Comparison of ENCODE assay signal across 21 cellular contexts in the genomic region with DNA sequence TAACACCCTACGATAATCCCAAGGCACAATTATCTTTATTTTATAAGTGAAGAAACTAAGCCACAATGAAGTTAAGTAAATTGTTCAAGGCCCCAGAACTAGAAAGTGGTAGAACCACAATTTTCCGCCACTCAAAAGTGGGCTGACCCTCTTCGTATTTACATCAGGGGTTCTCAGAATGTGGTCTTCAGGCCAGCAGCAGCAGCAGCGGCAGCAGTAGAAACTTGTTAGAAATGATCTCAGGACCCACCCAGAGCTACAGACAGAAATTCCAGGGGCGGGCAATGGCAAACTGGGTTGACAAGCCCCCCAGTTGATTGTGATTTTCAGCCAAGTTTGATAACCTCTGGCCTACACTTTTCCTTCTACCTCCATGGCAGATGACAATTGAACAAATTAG.
DNase-seq lines count a peak whose midpoint lies in the region; ATAC-seq, FAIRE-seq and TF ChIP-seq lines count a peak whose summit lies in the region.
"Had no signal": no experiment of that assay in that cellular context is flagged by ENCODE, and none has a peak within 500 bp of the region (broad histone marks: within the 10 kb centered on the region; RNA-seq: fewer than 3 reads in every experiment).

No MANE protein-coding gene starts in this region.

- H3K27ac ChIP-seq in GM23248 (peak overlapping the region; percentile 62), SK-N-MC (peak overlapping the region; percentile 27; the same call in 1 of the 2 replicates), fibroblast of lung (ENCODE audit: insufficient read depth, low read length) (peak overlapping the region; percentile 72), small intestine (ENCODE audit: low read depth in 1 of 2, low read length in 1 of 2) (no peak overlapping the region)
- H3K27ac ChIP-seq: dorsolateral prefrontal cortex, upper lobe of right lung had no signal

- no peaks in the 10 kb centered on the region for H3K27me3 ChIP-seq in GM23248 (replicated peaks; ENCODE audit: insufficient read depth)
- H3K27me3 ChIP-seq in fibroblast of lung (ENCODE audit: control insufficient read depth, insufficient read depth, low read length) = no peaks in the 10 kb centered on the region
- no peaks in the 10 kb centered on the region for H3K27me3 ChIP-seq in skeletal muscle satellite cell (ENCODE audit: control insufficient read depth, insufficient read depth, low read length)
- no peaks in the 10 kb centered on the region for H3K27me3 ChIP-seq in small intestine (ENCODE audit: control insufficient read depth in 2 of 2, insufficient read depth in 2 of 2, low read length in 2 of 2)
- H3K27me3 ChIP-seq: dorsolateral prefrontal cortex, left lung, MG63, pancreas, spleen, upper lobe of right lung had no signal

- no peak for DNase-seq in GM23248
- no peak for DNase-seq in SK-N-MC (ENCODE audit: low read depth, low spot score)
- no peak for DNase-seq in fibroblast of lung (ENCODE audit: low read depth in 2 of 2)
- DNase-seq in small intestine = no peak
- DNase-seq in activated gamma-delta T cell (lab: John Stamatoyannopoulos, UW) = no peak
- DNase-seq: activated CD4-positive, alpha-beta T cell treated with anti-CD3 and anti-CD28 coated beads, Interleukin-2, amount 50 U/mL, for 4 hours; activated CD8-positive, alpha-beta memory T cell treated with anti-CD3 and anti-CD28 coated beads, Interleukin-2, amount 50 U/mL, for 48 hours; activated naive CD8-positive, alpha-beta T cell treated with anti-CD3 and anti-CD28 coated beads, Interleukin-2, amount 10 ng/mL, durations not matched to agents 7 days and 5 days; cerebellar nuclear complex; NCI-H2081; NCI-H748 treated with DMSO at 0.1 percent for 48 hours; pancreas; retina; spleen; upper lobe of right lung had no signal

- no peaks in the 10 kb centered on the region for H3K9me2 ChIP-seq in GM23248 (ENCODE audit: insufficient read depth)

- no peak overlapping the region for H2AFZ ChIP-seq in GM23248
- H2AFZ ChIP-seq in fibroblast of lung (ENCODE audit: low read length) = no peak overlapping the region

- H3K9ac ChIP-seq in GM23248 (peak overlapping the region; percentile 42), SK-N-MC (ENCODE audit: insufficient read length) (no peak overlapping the region), fibroblast of lung (ENCODE audit: insufficient read depth, low read length) (no peak overlapping the region), skeletal muscle satellite cell (ENCODE audit: low read depth, low read length) (peak overlapping the region; percentile 74)

- no peaks in the 10 kb centered on the region for H3K9me3 ChIP-seq in GM23248 (ENCODE audit: low read depth)
- H3K9me3 ChIP-seq in SK-N-MC (ENCODE audit: low read depth, low read length) = no peaks in the 10 kb centered on the region
- no peaks in the 10 kb centered on the region for H3K9me3 ChIP-seq in fibroblast of lung (ENCODE audit: control insufficient read depth, insufficient read depth, low read depth, low read length)
- no peaks in the 10 kb centered on the region for H3K9me3 ChIP-seq in skeletal muscle satellite cell (replicated peaks; ENCODE audit: low read length)
- no peaks in the 10 kb centered on the region for H3K9me3 ChIP-seq in small intestine (ENCODE audit: control insufficient read depth, low read depth)
- H3K9me3 ChIP-seq: left lung, MG63, pancreas, spleen, upper lobe of right lung had no signal

- H4K20me1 ChIP-seq in GM23248 (ENCODE audit: insufficient read depth) (no peaks in the 10 kb centered on the region), fibroblast of lung (ENCODE audit: control insufficient read depth, extremely low read depth, insufficient read depth, low read length) (no peaks in the 10 kb centered on the region)

- in situ Hi-C loops in GM23248 (cut with MboI) = no loop called here

- no peak overlapping the region for H3K4me2 ChIP-seq in GM23248 (ENCODE audit: unreplicated experiment)
- no peak overlapping the region for H3K4me2 ChIP-seq in fibroblast of lung (ENCODE audit: extremely low read depth, insufficient read depth, low read length)
- H3K4me2 ChIP-seq in skeletal muscle satellite cell (ENCODE audit: low read length) = no peak overlapping the region

- H3K4me3 ChIP-seq in GM23248 (no peak overlapping the region), SK-N-MC (no peak overlapping the region), fibroblast of lung (replicated peaks in 1 of 4; ENCODE audit: control extremely low read depth in 1 of 4, insufficient read depth in 1 of 4, low read depth in 3 of 4, low read length in 4 of 4) (no peak overlapping the region), skeletal muscle satellite cell (ENCODE audit: low read length) (no peak overlapping the region), small intestine (ENCODE audit: low read depth in 1 of 2, low read length in 2 of 2) (no peak overlapping the region)
- H3K4me3 ChIP-seq: dorsolateral prefrontal cortex, left lung, MG63, pancreas, spleen, upper lobe of right lung had no signal

- no peak for TF ChIP-seq CTCF in fibroblast of lung (conservative IDR thresholded peaks at IDR 0.05 in 1 of 2, IDR thresholded peaks at IDR 0.05 in 1 of 2; ENCODE audit: low read depth in 1 of 2, low read length in 2 of 2)

- no peaks in the 10 kb centered on the region for H3K79me2 ChIP-seq in GM23248 (ENCODE audit: insufficient read depth)
- H3K79me2 ChIP-seq in fibroblast of lung (ENCODE audit: control insufficient read depth, insufficient read depth, low read length) = no peaks in the 10 kb centered on the region

- H3F3A ChIP-seq in GM23248 (ENCODE audit: insufficient read depth) = peaks cover 17% of the 10 kb centered on the region

- no peak for FAIRE-seq in small intestine (lab: Jason Lieb, UNC)
- FAIRE-seq: pancreas had no signal

- 95 to 98% methylated on average over 5 of the region's 5 CpGs for WGBS in GM23248 (ENCODE audit: low coverage in 1 of 2, low lambda C conversion rate in 2 of 2, missing lambda C conversion rate in 2 of 2), 2 experiments
- WGBS in small intestine, 3 donors = 88 to 92% (median 92%) methylated on average over 5 of the region's 5 CpGs

- H3K36me3 ChIP-seq in GM23248 (ENCODE audit: low read depth) = no peaks in the 10 kb centered on the region
- H3K36me3 ChIP-seq in SK-N-MC (ENCODE audit: insufficient read depth, low read length) = no peaks in the 10 kb centered on the region
- no peaks in the 10 kb centered on the region for H3K36me3 ChIP-seq in fibroblast of lung (ENCODE audit: control insufficient read depth, insufficient read depth, low read length)
- no peaks in the 10 kb centered on the region for H3K36me3 ChIP-seq in skeletal muscle satellite cell (ENCODE audit: insufficient read depth, low read length)
- H3K36me3 ChIP-seq in small intestine (ENCODE audit: control insufficient read depth in 2 of 2, insufficient read depth in 2 of 2, low read length in 2 of 2) = no peaks in the 10 kb centered on the region
- H3K36me3 ChIP-seq: left lung, MG63, pancreas, spleen, upper lobe of right lung had no signal

- ATAC-seq in HG02870 (IDR thresholded peaks at IDR 0.05; ENCODE audit: unreplicated experiment) = no peak
- ATAC-seq: HCT116 had no signal

- H3K4me1 ChIP-seq in GM23248 (ENCODE audit: insufficient read depth) (peaks cover 6% of the 10 kb centered on the region), fibroblast of lung (ENCODE audit: control insufficient read depth, extremely low read depth, insufficient read depth, low read length) (peaks cover 8% of the 10 kb centered on the region), skeletal muscle satellite cell (ENCODE audit: control insufficient read depth, insufficient read depth, low read length) (peaks cover 26% of the 10 kb centered on the region), small intestine (ENCODE audit: control insufficient read depth in 2 of 2, insufficient read depth in 1 of 2, low read depth in 1 of 2, low read length in 1 of 2) (no peaks in the 10 kb centered on the region)
- H3K4me1 ChIP-seq: pancreas had no signal

Comparison
In these comparisons a context has a peak if more than half of its experiments do, and no peak if none do; other contexts are left out.
1. H3K27ac ChIP-seq: peak in GM23248 (single experiment), SK-N-MC (single experiment) and fibroblast of lung (single experiment); none in small intestine (0 of 2).
2. H3K9ac ChIP-seq: peak in GM23248 (single experiment) and skeletal muscle satellite cell (single experiment); none in SK-N-MC (single experiment) and fibroblast of lung (single experiment).